ENCODE assay signal across 1 cellular context in the genomic region with DNA sequence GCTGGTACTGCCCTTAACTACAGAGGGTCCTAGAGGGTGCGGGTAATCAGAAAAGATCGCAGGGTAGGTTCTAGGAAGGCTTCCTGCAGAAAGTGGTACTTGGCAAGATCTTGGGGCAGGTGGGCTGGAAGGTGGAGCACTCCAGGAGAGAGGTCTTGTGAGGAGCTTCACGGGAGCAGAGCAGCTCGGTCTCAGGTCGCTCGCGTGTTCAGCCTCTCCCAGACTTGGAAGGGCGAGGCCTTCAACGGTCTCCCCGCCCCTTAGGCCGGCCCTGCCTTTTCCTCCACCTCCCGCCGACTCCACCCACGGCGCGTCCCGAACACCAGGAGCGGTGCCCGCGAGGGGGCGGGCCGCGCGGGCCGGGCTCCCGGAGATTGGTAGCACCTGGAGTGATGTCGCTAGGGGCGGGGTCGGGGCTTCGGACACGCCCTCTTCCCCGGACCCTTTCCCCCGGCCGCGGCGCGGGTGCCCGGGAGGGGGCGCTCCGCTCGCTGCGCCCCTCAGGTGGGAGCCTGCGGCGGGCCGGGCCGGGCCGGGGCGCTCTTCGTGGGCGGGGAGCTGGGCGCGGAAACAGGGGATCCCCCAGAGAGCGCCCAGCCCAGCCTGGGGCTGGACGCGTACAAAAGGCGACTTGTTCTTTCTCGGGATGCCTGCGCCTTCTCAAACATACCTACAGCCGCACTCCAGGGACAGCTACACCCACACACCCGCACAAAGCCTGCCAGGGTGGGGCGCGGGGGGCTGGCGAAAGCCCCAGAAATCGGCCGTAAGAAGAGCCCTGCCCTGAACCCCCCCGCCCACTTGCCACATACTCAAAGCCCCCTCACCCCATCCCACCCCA.
A peak's percentile ranks its signal among the peaks of the same experiment; 100 is the strongest.
TF ChIP-seq lines count a peak whose summit lies in the region.

No MANE protein-coding gene starts in this region.

TF ChIP-seq in HepG2, 621 proteins besides CTCF, POLR2A, EP300 and RAD21 (continued from another document and continues in another):
- TF ChIP-seq, protein P1, sequence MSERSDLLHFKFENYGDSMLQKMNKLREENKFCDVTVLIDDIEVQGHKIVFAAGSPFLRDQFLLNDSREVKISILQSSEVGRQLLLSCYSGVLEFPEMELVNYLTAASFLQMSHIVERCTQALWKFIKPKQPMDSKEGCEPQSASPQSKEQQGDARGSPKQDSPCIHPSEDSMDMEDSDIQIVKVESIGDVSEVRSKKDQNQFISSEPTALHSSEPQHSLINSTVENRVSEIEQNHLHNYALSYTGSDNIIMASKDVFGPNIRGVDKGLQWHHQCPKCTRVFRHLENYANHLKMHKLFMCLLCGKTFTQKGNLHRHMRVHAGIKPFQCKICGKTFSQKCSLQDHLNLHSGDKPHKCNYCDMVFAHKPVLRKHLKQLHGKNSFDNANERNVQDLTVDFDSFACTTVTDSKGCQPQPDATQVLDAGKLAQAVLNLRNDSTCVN (CRISPR knock-in tag; IDR thresholded peaks at IDR 0.05; ENCODE audit: borderline replicate concordance), result no peak
- TF ChIP-seq YEATS4 (CRISPR knock-in tag; IDR thresholded peaks at IDR 0.05; ENCODE audit: borderline replicate concordance) (no peak), ZNF274 (CRISPR knock-in tag; IDR thresholded peaks at IDR 0.05) (no peak), ZFP37 (CRISPR knock-in tag; IDR thresholded peaks at IDR 0.05; ENCODE audit: borderline replicate concordance) (no peak), RBM39 (IDR thresholded peaks at IDR 0.05; ENCODE audit: low read depth, low read length, poor library complexity, severe bottlenecking) (peak; percentile 29), ZBTB7A (CRISPR knock-in tag; IDR thresholded peaks at IDR 0.05) (no peak), ONECUT2 (CRISPR knock-in tag; IDR thresholded peaks at IDR 0.05) (no peak), CEBPZ (IDR thresholded peaks at IDR 0.05; ENCODE audit: low read length) (no peak), ZNF207 (IDR thresholded peaks at IDR 0.05; ENCODE audit: borderline replicate concordance) (no peak), ZNF331 (CRISPR knock-in tag; IDR thresholded peaks at IDR 0.05) (no peak; the same call in 1 of the 2 replicates), ZNF564 (CRISPR knock-in tag; IDR thresholded peaks at IDR 0.05) (no peak), KDM5A (IDR thresholded peaks at IDR 0.05; ENCODE audit: borderline replicate concordance, low read length) (no peak), ZNF879 (CRISPR knock-in tag; IDR thresholded peaks at IDR 0.05) (no peak), KDM5B (CRISPR knock-in tag; IDR thresholded peaks at IDR 0.05; ENCODE audit: borderline replicate concordance) (peak; percentile 55; the same call in 1 of the 2 replicates), ARNTL (CRISPR knock-in tag; IDR thresholded peaks at IDR 0.05) (0 out of 2 replicates have a peak, but pooled peaks have one; percentile 26), TRIM24 (CRISPR knock-in tag; IDR thresholded peaks at IDR 0.05) (no peak), ATF1 (CRISPR knock-in tag; IDR thresholded peaks at IDR 0.05) (no peak), MBD4 (IDR thresholded peaks at IDR 0.05; ENCODE audit: borderline replicate concordance, low read length) (no peak), MLXIP (CRISPR knock-in tag; IDR thresholded peaks at IDR 0.05; ENCODE audit: borderline replicate concordance) (no peak), ATF2 (CRISPR knock-in tag; IDR thresholded peaks at IDR 0.05) (no peak; the same call in 1 of the 2 replicates), CHCHD3 (CRISPR knock-in tag; IDR thresholded peaks at IDR 0.05) (no peak), IKZF1 (IDR thresholded peaks at IDR 0.05) (no peak), ZNF616 (CRISPR knock-in tag; IDR thresholded peaks at IDR 0.05; ENCODE audit: low read depth) (no peak), ZIK1 (CRISPR knock-in tag; IDR thresholded peaks at IDR 0.05; ENCODE audit: borderline replicate concordance, low read depth) (no peak), JDP2 (CRISPR knock-in tag; IDR thresholded peaks at IDR 0.05; ENCODE audit: borderline replicate concordance) (no peak), NAIF1 (CRISPR knock-in tag; IDR thresholded peaks at IDR 0.05; ENCODE audit: borderline replicate concordance) (no peak), PHF21A (CRISPR knock-in tag; IDR thresholded peaks at IDR 0.05) (peak; percentile 74), ISX (CRISPR knock-in tag; conservative IDR thresholded peaks at IDR 0.05) (no peak), SP140L (CRISPR knock-in tag; IDR thresholded peaks at IDR 0.05; ENCODE audit: borderline replicate concordance) (no peak), ZNF33B (CRISPR knock-in tag; IDR thresholded peaks at IDR 0.05) (no peak), ZNF710 (CRISPR knock-in tag; IDR thresholded peaks at IDR 0.05; ENCODE audit: borderline replicate concordance) (no peak), MAFK (conservative IDR thresholded peaks at IDR 0.05 in 1 of 2, IDR thresholded peaks at IDR 0.05 in 1 of 2; ENCODE audit: low read length in 2 of 2) (no peak), E2F5 (CRISPR knock-in tag; conservative IDR thresholded peaks at IDR 0.05) (no peak), POLR2G (IDR thresholded peaks at IDR 0.05; ENCODE audit: low read depth, low read length) (peak; percentile 68; the same call in 1 of the 2 replicates), KDM4B (CRISPR knock-in tag; IDR thresholded peaks at IDR 0.05) (0 out of 2 replicates have a peak, but pooled peaks have one; percentile 17), ZFP82 (CRISPR knock-in tag; IDR thresholded peaks at IDR 0.05; ENCODE audit: borderline replicate concordance) (no peak)
- TF ChIP-seq, protein P2, sequence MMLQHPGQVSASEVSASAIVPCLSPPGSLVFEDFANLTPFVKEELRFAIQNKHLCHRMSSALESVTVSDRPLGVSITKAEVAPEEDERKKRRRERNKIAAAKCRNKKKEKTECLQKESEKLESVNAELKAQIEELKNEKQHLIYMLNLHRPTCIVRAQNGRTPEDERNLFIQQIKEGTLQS (CRISPR knock-in tag; IDR thresholded peaks at IDR 0.05), result no peak
- TF ChIP-seq, protein P3, sequence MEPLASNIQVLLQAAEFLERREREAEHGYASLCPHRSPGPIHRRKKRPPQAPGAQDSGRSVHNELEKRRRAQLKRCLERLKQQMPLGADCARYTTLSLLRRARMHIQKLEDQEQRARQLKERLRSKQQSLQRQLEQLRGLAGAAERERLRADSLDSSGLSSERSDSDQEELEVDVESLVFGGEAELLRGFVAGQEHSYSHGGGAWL (CRISPR knock-in tag; IDR thresholded peaks at IDR 0.05), result peak; percentile 64; the same call in 1 of the 2 replicates
- TF ChIP-seq, protein P4, sequence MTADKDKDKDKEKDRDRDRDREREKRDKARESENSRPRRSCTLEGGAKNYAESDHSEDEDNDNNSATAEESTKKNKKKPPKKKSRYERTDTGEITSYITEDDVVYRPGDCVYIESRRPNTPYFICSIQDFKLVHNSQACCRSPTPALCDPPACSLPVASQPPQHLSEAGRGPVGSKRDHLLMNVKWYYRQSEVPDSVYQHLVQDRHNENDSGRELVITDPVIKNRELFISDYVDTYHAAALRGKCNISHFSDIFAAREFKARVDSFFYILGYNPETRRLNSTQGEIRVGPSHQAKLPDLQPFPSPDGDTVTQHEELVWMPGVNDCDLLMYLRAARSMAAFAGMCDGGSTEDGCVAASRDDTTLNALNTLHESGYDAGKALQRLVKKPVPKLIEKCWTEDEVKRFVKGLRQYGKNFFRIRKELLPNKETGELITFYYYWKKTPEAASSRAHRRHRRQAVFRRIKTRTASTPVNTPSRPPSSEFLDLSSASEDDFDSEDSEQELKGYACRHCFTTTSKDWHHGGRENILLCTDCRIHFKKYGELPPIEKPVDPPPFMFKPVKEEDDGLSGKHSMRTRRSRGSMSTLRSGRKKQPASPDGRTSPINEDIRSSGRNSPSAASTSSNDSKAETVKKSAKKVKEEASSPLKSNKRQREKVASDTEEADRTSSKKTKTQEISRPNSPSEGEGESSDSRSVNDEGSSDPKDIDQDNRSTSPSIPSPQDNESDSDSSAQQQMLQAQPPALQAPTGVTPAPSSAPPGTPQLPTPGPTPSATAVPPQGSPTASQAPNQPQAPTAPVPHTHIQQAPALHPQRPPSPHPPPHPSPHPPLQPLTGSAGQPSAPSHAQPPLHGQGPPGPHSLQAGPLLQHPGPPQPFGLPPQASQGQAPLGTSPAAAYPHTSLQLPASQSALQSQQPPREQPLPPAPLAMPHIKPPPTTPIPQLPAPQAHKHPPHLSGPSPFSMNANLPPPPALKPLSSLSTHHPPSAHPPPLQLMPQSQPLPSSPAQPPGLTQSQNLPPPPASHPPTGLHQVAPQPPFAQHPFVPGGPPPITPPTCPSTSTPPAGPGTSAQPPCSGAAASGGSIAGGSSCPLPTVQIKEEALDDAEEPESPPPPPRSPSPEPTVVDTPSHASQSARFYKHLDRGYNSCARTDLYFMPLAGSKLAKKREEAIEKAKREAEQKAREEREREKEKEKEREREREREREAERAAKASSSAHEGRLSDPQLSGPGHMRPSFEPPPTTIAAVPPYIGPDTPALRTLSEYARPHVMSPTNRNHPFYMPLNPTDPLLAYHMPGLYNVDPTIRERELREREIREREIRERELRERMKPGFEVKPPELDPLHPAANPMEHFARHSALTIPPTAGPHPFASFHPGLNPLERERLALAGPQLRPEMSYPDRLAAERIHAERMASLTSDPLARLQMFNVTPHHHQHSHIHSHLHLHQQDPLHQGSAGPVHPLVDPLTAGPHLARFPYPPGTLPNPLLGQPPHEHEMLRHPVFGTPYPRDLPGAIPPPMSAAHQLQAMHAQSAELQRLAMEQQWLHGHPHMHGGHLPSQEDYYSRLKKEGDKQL (CRISPR knock-in tag; IDR thresholded peaks at IDR 0.05; ENCODE audit: low read depth), result no peak
